ENCODE assay signal across 8 cellular contexts in the genomic region with DNA sequence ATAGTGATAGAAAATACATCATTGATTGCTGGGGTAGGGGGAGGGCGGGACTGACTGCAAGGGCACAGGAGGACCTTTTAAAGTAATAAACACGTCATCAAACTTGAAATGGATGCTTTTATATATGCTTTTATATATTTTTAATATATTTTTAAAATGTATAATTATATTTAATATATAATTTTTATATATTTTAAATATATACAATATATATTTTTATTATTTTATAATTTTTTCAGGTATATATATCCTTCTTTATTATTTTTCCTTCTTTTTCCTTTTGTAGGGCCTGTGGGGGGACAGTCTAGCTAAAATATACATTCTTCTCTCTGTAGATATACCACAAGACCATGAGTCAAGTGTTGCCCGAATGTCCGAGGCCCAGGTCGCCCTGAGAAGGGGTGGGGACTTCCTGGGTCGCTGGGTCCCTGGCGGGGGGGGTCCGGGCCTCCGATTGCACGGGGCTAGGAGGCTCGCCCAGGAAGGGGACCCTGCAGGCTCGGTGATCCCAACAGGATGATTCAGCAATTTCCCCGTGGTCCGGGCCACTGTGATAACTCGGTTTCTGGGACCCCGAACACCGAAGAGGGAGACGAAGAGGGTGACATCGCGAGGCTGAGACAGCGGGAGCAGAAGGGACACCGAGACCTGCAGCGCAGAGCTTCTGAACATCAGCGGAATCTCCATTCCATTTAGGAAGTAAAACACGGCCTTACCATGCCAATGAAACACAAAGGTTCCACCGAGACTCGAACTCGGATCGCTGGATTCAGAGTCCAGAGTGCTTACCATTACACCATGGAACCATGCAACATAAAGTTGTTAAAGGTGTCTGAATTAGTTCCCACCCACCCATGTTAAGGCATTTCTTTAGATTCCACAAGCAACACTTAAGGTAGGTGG.
DNase-seq lines count a peak whose midpoint lies in the region; ATAC-seq, FAIRE-seq and TF ChIP-seq lines count a peak whose summit lies in the region.

No MANE protein-coding gene starts in this region.

- DNase-seq in LHCN-M2 (ENCODE audit: low read depth) (peak; percentile 39), K562 (ENCODE audit: extremely low read depth in 1 of 4, low spot score in 3 of 4) (peak; percentile 71 to 90 (median 73)), mesendoderm (peak; percentile 99), GM12891 (ENCODE audit: insufficient read length, low spot score) (no peak)
- no peak for DNase-seq in central memory CD4-positive, alpha-beta T cell

- H2BK15ac ChIP-seq in mesendoderm (replicated peaks; ENCODE audit: low read depth) = no peak overlapping the region

- H2AK5ac ChIP-seq in mesendoderm (ENCODE audit: low read length) = no peak overlapping the region

- ATAC-seq in K562 = peak; percentile 93
- ATAC-seq in GM18520 (IDR thresholded peaks at IDR 0.05; ENCODE audit: unreplicated experiment) = no peak
- no peak for ATAC-seq in HG02588 (IDR thresholded peaks at IDR 0.05; ENCODE audit: unreplicated experiment)

- H2BK5ac ChIP-seq in mesendoderm (ENCODE audit: low read length) = no peak overlapping the region

- WGBS in K562 (ENCODE audit: insufficient coverage, low coverage, missing lambda C conversion rate) = 4% methylated on average over 28 of the region's 29 CpGs
- WGBS in mesendoderm (ENCODE audit: extremely low coverage, insufficient coverage, low lambda C conversion rate) = no CpG with 5 or more reads among the region's 29 CpGs

- H3K9me1 ChIP-seq in K562 (ENCODE audit: control insufficient read depth, insufficient read depth, low read length) = no peaks in the 10 kb centered on the region

- FAIRE-seq in K562 (lab: Jason Lieb, UNC) (peak; percentile 85), GM12891 (lab: Jason Lieb, UNC) (no peak)

- peak overlapping the region; percentile 56 for H3K4ac ChIP-seq in mesendoderm (ENCODE audit: low read depth, low read length)

- H3K4me1 ChIP-seq in K562 (replicated peaks in 1 of 2; ENCODE audit: control insufficient read depth in 2 of 2, insufficient read depth in 2 of 2, low read length in 2 of 2) = peaks cover 0 to 7% of the 10 kb centered on the region in 2 experiments; a peak in 3 of 5 replicates
- no peaks in the 10 kb centered on the region for H3K4me1 ChIP-seq in mesendoderm (ENCODE audit: control insufficient read depth, low read depth, low read length)

- H3K79me2 ChIP-seq in K562 (ENCODE audit: control insufficient read depth, insufficient read depth, low read length) (no peaks in the 10 kb centered on the region), mesendoderm (ENCODE audit: control insufficient read depth, insufficient read depth, low read length) (no peaks in the 10 kb centered on the region)

- H3K9me3 ChIP-seq in K562 (replicated peaks; ENCODE audit: control insufficient read depth, insufficient read depth, low read depth, low read length) = no peaks in the 10 kb centered on the region

- H2BK120ac ChIP-seq in mesendoderm (ENCODE audit: low read depth, low read length) = no peak overlapping the region

- CTCF ChIA-PET in K562 (lab: Yijun Ruan, JAX; ENCODE audit: low intra/inter-chr PET ratio) = no interaction called here

- peak; percentile 34 for TF ChIP-seq EP300 in K562 (IDR thresholded peaks at IDR 0.05; ENCODE audit: low read length)

- no peak overlapping the region for H3K18ac ChIP-seq in mesendoderm (ENCODE audit: low read length)

- H3K27ac ChIP-seq in C4-2B (peak overlapping the region; percentile 97), K562 (ENCODE audit: extremely low read depth, low read depth, low read length) (peak overlapping the region; percentile 77), mesendoderm (ENCODE audit: low read depth, low read length) (peak overlapping the region; percentile 47)

- no peak for TF ChIP-seq RAD21 in K562 (CRISPR knock-in tag; conservative IDR thresholded peaks at IDR 0.05 in 1 of 2, IDR thresholded peaks at IDR 0.05 in 1 of 2)

- BruUV-seq in K562 (replicated peaks; lab: Mats Ljungman, UMichigan) = TSS peak; percentile 100

- H3K4me2 ChIP-seq in K562 (ENCODE audit: insufficient read depth, low read length) = peak overlapping the region; percentile 69
- peak overlapping the region; percentile 51 for H3K4me2 ChIP-seq in mesendoderm (ENCODE audit: low read length)

- peak overlapping the region; percentile 15 to 77; a peak in 3 of 4 replicates for H3K9ac ChIP-seq in K562 (ENCODE audit: insufficient read depth in 1 of 2, low read depth in 2 of 2, low read length in 2 of 2)
- H3K9ac ChIP-seq in mesendoderm (ENCODE audit: low read length) = peak overlapping the region; percentile 57

- no peaks in the 10 kb centered on the region for H3K36me3 ChIP-seq in K562 (ENCODE audit: control insufficient read depth, insufficient read depth, low read length)
- no peaks in the 10 kb centered on the region for H3K36me3 ChIP-seq in mesendoderm (ENCODE audit: control insufficient read depth, insufficient read depth, low read length)

- peak overlapping the region; percentile 56 for H2AFZ ChIP-seq in K562 (ENCODE audit: low read depth, low read length)

- peak overlapping the region; percentile 21 for H3K4me3 ChIP-seq in K562
- H3K4me3 ChIP-seq in mesendoderm (ENCODE audit: low read length) = peak overlapping the region; percentile 44

- in situ Hi-C loops in K562 (cut with MboI) = no loop called here

- no peak overlapping the region for H3K23ac ChIP-seq in mesendoderm (ENCODE audit: low read length)

- intact Hi-C loops in K562 (cut with micrococcal nuclease) = no loop called here

- TF ChIP-seq CTCF in C4-2B (conservative IDR thresholded peaks at IDR 0.05) (no peak), K562 (IDR thresholded peaks at IDR 0.05 in 2 of 3, conservative IDR thresholded peaks at IDR 0.05 in 1 of 3; ENCODE audit: insufficient read depth in 2 of 3, low read depth in 1 of 3, low read length in 3 of 3) (no peak)

- no peaks in the 10 kb centered on the region for H4K20me1 ChIP-seq in K562 (replicated peaks; ENCODE audit: control insufficient read depth, insufficient read depth, low read length)

- H3K27me3 ChIP-seq in K562 (ENCODE audit: control insufficient read depth in 2 of 2, insufficient read depth in 2 of 2, low read length in 2 of 2) = no peaks in the 10 kb centered on the region
- H3K27me3 ChIP-seq in mesendoderm (ENCODE audit: insufficient read depth, low read length, poor library complexity) = no peaks in the 10 kb centered on the region

- POLR2A ChIA-PET in K562 (lab: Yijun Ruan, JAX) = no interaction called here

- no peak for TF ChIP-seq POLR2A in K562 (conservative IDR thresholded peaks at IDR 0.05)
- no peak for TF ChIP-seq POLR2A in GM12891 (IDR thresholded peaks at IDR 0.05; ENCODE audit: low read depth, low read length)

- peak overlapping the region; percentile 69 for H3K56ac ChIP-seq in mesendoderm (ENCODE audit: low read length)

- H3K79me1 ChIP-seq in mesendoderm (ENCODE audit: low read length) = no peaks in the 10 kb centered on the region

- H4K8ac ChIP-seq in mesendoderm (ENCODE audit: low read depth, low read length) = no peak overlapping the region

- no peak overlapping the region for H4K5ac ChIP-seq in mesendoderm (ENCODE audit: low read length)

TF ChIP-seq in K562, 482 proteins besides CTCF, POLR2A, EP300 and RAD21 (continues in another document):
- TF ChIP-seq ZNF140 (CRISPR knock-in tag; IDR thresholded peaks at IDR 0.05) (no peak), GATAD2A (IDR thresholded peaks at IDR 0.05) (peak; percentile 65; the same call in 1 of the 2 replicates), CTBP1 (IDR thresholded peaks at IDR 0.05; ENCODE audit: borderline replicate concordance) (peak; percentile 85), MTA1 (IDR thresholded peaks at IDR 0.05; ENCODE audit: borderline replicate concordance) (peak; percentile 79), TCFL5 (CRISPR knock-in tag; conservative IDR thresholded peaks at IDR 0.05) (no peak), ZNF717 (CRISPR knock-in tag; IDR thresholded peaks at IDR 0.05) (no peak), DIDO1 (tag; IDR thresholded peaks at IDR 0.05; ENCODE audit: low read depth) (no peak), ZNF133 (CRISPR knock-in tag; IDR thresholded peaks at IDR 0.05) (no peak), BRCA1 (IDR thresholded peaks at IDR 0.05) (no peak), BRCA1 (CRISPR knock-in tag; IDR thresholded peaks at IDR 0.05) (no peak), STAT5A (IDR thresholded peaks at IDR 0.05; ENCODE audit: borderline replicate concordance, low read length) (no peak; the same call in 1 of the 2 replicates), JUND (IDR thresholded peaks at IDR 0.05; ENCODE audit: borderline replicate concordance, low read depth, low read length) (no peak; the same call in 1 of the 2 replicates), JUND (tag; IDR thresholded peaks at IDR 0.05; ENCODE audit: borderline replicate concordance, low read depth, low read length) (no peak; the same call in 1 of the 3 replicates), PHF8 (IDR thresholded peaks at IDR 0.05; ENCODE audit: borderline replicate concordance, low read length) (no peak)

TF ChIP-seq in GM12891, 5 proteins besides CTCF, POLR2A, EP300 and RAD21:
- TF ChIP-seq POLR2AphosphoS5 (IDR thresholded peaks at IDR 0.05; ENCODE audit: low read depth, low read length) (no peak), PAX5 (IDR thresholded peaks at IDR 0.05; ENCODE audit: insufficient read depth, low read length, severe bottlenecking) (no peak), TAF1 (IDR thresholded peaks at IDR 0.05; ENCODE audit: low read depth, low read length) (no peak), SPI1 (IDR thresholded peaks at IDR 0.05; ENCODE audit: low read depth, low read length) (no peak), POU2F2 (IDR thresholded peaks at IDR 0.05; ENCODE audit: low read depth, low read length) (no peak)

Comparison
In these comparisons a context has a peak if more than half of its experiments do, and no peak if none do; other contexts are left out.
1. H3K27ac ChIP-seq: peak in every context shown above with its lines; median percentile 97 in C4-2B; 77 in K562; 47 in mesendoderm.
2. DNase-seq: peak in LHCN-M2 (single experiment), K562 (4 of 4) and mesendoderm (single experiment); none in central memory CD4-positive, alpha-beta T cell (single experiment) and GM12891 (single experiment).